8 cellular contexts compared by ENCODE assay signal in genomic region chr4:175953960-175954521, GRCh38.
DNase-seq lines count a peak whose midpoint lies in the region; ATAC-seq, FAIRE-seq and TF ChIP-seq lines count a peak whose summit lies in the region.

No MANE protein-coding gene starts in this region.

- FAIRE-seq in GM12891 (lab: Jason Lieb, UNC), result peak; percentile 56

- intact Hi-C loops in psoas muscle (cut with DNase I), result loop anchor here in 1 of 2 donors (10.0 kb wide), 1 partner anchor 171 kb away; no protein-coding TSS in a partner anchor

- H3K79me2 ChIP-seq in smooth muscle cell (ENCODE audit: low read depth), result no peaks in the 10 kb centered on the region

- H3K27ac ChIP-seq in smooth muscle cell (ENCODE audit: low read depth), result no peak overlapping the region
- H3K27ac ChIP-seq in psoas muscle, result no peak overlapping the region

- H3K27me3 ChIP-seq in smooth muscle cell (ENCODE audit: low read depth) (no peaks in the 10 kb centered on the region), psoas muscle (ENCODE audit: insufficient read depth in 3 of 3, low read length in 2 of 3) (no peaks in the 10 kb centered on the region)

- H3K9me3 ChIP-seq in smooth muscle cell (replicated peaks; ENCODE audit: low read depth) (no peaks in the 10 kb centered on the region), psoas muscle (no peaks in the 10 kb centered on the region)

- H3K36me3 ChIP-seq in smooth muscle cell (ENCODE audit: low read depth) (no peaks in the 10 kb centered on the region), psoas muscle (ENCODE audit: insufficient read depth in 1 of 2, low read depth in 1 of 2) (no peaks in the 10 kb centered on the region)

- TF ChIP-seq POLR2A in GM12891 (IDR thresholded peaks at IDR 0.05; ENCODE audit: low read depth, low read length), result no peak

- peak; percentile 16 for TF ChIP-seq CTCF in choroid plexus epithelial cell (conservative IDR thresholded peaks at IDR 0.05; ENCODE audit: low read depth, low read length)
- no peak for TF ChIP-seq CTCF in smooth muscle cell (IDR thresholded peaks at IDR 0.05; ENCODE audit: borderline replicate concordance, insufficient read depth, poor library complexity, severe bottlenecking)
- no peak for TF ChIP-seq CTCF in psoas muscle (IDR thresholded peaks at IDR 0.05)

- DNase-seq in GM12891 (ENCODE audit: insufficient read length, low spot score), result no peak
- peak; percentile 5 for DNase-seq in choroid plexus epithelial cell (ENCODE audit: low read depth)
- DNase-seq in activated gamma-delta T cell (lab: John Stamatoyannopoulos, UW), result no peak
- DNase-seq in smooth muscle cell (lab: John Stamatoyannopoulos, UW; ENCODE audit: unreplicated experiment), result no peak
- DNase-seq in midbrain (lab: John Stamatoyannopoulos, UW), result no peak
- no peak for DNase-seq in psoas muscle

- no peak overlapping the region for H3K4me2 ChIP-seq in smooth muscle cell

- H3K4me1 ChIP-seq in smooth muscle cell (ENCODE audit: low read depth) (no peaks in the 10 kb centered on the region), psoas muscle (no peaks in the 10 kb centered on the region)

- no peak overlapping the region for H3K9ac ChIP-seq in smooth muscle cell (ENCODE audit: low read depth)

- ATAC-seq in GM21447 (IDR thresholded peaks at IDR 0.05; ENCODE audit: unreplicated experiment), result peak; percentile 93
- peak; percentile 95 for ATAC-seq in HG03439 (IDR thresholded peaks at IDR 0.05; ENCODE audit: unreplicated experiment)
- ATAC-seq in psoas muscle, result no peak

- H3F3A ChIP-seq in smooth muscle cell (ENCODE audit: low read depth), result no peaks in the 10 kb centered on the region

- 88% methylated on average over 5 of the region's 5 CpGs for WGBS in smooth muscle cell (ENCODE audit: low lambda C conversion rate)
- WGBS in psoas muscle, 3 donors, result 84 to 93% (median 85%) methylated on average over 5 of the region's 5 CpGs

- H2AFZ ChIP-seq in smooth muscle cell (ENCODE audit: low read depth), result no peak overlapping the region

- no peaks in the 10 kb centered on the region for H4K20me1 ChIP-seq in smooth muscle cell (ENCODE audit: low read depth)

- H3K4me3 ChIP-seq in choroid plexus epithelial cell (ENCODE audit: low read depth, low read length) (no peak overlapping the region), smooth muscle cell (no peak overlapping the region), psoas muscle (no peak overlapping the region)

TF ChIP-seq in GM12891, 5 proteins besides CTCF, POLR2A, EP300 and RAD21:
- TF ChIP-seq TAF1 (IDR thresholded peaks at IDR 0.05; ENCODE audit: low read depth, low read length) (no peak), POU2F2 (IDR thresholded peaks at IDR 0.05; ENCODE audit: low read depth, low read length) (no peak), PAX5 (IDR thresholded peaks at IDR 0.05; ENCODE audit: insufficient read depth, low read length, severe bottlenecking) (no peak), POLR2AphosphoS5 (IDR thresholded peaks at IDR 0.05; ENCODE audit: low read depth, low read length) (no peak)

Comparison
In these comparisons a context has a peak if more than half of its experiments do, and no peak if none do; other contexts are left out.
1. ATAC-seq: peak in GM21447 (single experiment) and HG03439 (single experiment); none in psoas muscle (0 of 4).